Comparison of ENCODE assay signal across 34 cellular contexts in genomic region chr7:115574676-115575291, GRCh38.
"Had no signal": no experiment of that assay in that cellular context is flagged by ENCODE, and none has a peak within 500 bp of the region (broad histone marks: within the 10 kb centered on the region; RNA-seq: fewer than 3 reads in every experiment).

No MANE protein-coding gene starts in this region.

- H3K27ac ChIP-seq: ascending aorta, cardiac muscle cell, Peyer's patch, SJSA1 had no signal

- H3K27me3 ChIP-seq: ascending aorta, cardiac muscle cell, MG63, Peyer's patch, SJSA1 had no signal

- H3K9me3 ChIP-seq: ascending aorta, MG63, Peyer's patch, SJSA1, SK-N-SH had no signal

- H3K27me3 Mint-ChIP-seq: activated CD4-positive, alpha-beta T cell treated with anti-CD3 and anti-CD28 coated beads, Interleukin-2, amount 10 ng/mL, durations not matched to agents 7 days and 5 days; activated naive CD4-positive, alpha-beta T cell treated with anti-CD3 and anti-CD28 coated beads, Interleukin-2, amount 50 U/mL, for 24 hours; activated naive CD8-positive, alpha-beta T cell treated with anti-CD3 and anti-CD28 coated beads, Interleukin-2, amount 10 ng/mL, durations not matched to agents 7 days and 5 days; central memory CD8-positive, alpha-beta T cell had no signal

- DNase-seq: activated CD4-positive, alpha-beta T cell treated with anti-CD3 and anti-CD28 coated beads for 36 hours; activated CD4-positive, alpha-beta T cell treated with anti-CD3 and anti-CD28 coated beads, Interleukin-2, amount 10 ng/mL, durations not matched to agents 7 days and 5 days; activated CD4-positive, alpha-beta T cell treated with anti-CD3 and anti-CD28 coated beads, Interleukin-2, amount 50 U/mL, for 48 hours; activated CD8-positive, alpha-beta T cell treated with anti-CD3 and anti-CD28 coated beads, Interleukin-2, amount 10 ng/mL, durations not matched to agents 7 days and 5 days; activated gamma-delta T cell; activated naive CD4-positive, alpha-beta T cell treated with Interleukin-2 at 50 U/mL for 16 hours; activated naive CD8-positive, alpha-beta T cell treated with anti-CD3 and anti-CD28 coated beads, Interleukin-2, amount 10 ng/mL, durations not matched to agents 7 days and 5 days; activated T-cell treated with anti-CD3 and anti-CD28 coated beads, Interleukin-2, amount 50 U/mL, for 24 hours; amygdala; Karpas-422; MG63; NCI-H1048; NCI-H1105 treated with DMSO at 0.1 percent for 48 hours; NCI-H1436; NCI-H1694; NCI-H1930; NCI-H2081 treated with DMSO at 0.1 percent for 48 hours; NCI-H2171; NCI-H510A; NK-92 treated with Interleukin-12 subunit alpha and Interleukin-12 subunit beta, amount 100 ng/mL, for 24 hours; PC-3; Peyer's patch; RPMI8226; SHP77 treated with DMSO at 0.1 percent for 48 hours; SK-N-SH had no signal

- H3K36me3 Mint-ChIP-seq: activated naive CD4-positive, alpha-beta T cell treated with anti-CD3 and anti-CD28 coated beads, Interleukin-2, amount 50 U/mL, for 24 hours; activated naive CD8-positive, alpha-beta T cell treated with anti-CD3 and anti-CD28 coated beads, Interleukin-2, amount 10 ng/mL, durations not matched to agents 7 days and 5 days had no signal

- H3K36me3 ChIP-seq: ascending aorta, cardiac muscle cell, MG63, Peyer's patch, SJSA1 had no signal

- H3K9me3 Mint-ChIP-seq: activated CD4-positive, alpha-beta T cell treated with anti-CD3 and anti-CD28 coated beads, Interleukin-2, amount 10 ng/mL, durations not matched to agents 7 days and 5 days; activated naive CD4-positive, alpha-beta T cell treated with anti-CD3 and anti-CD28 coated beads, Interleukin-2, amount 50 U/mL, for 24 hours; activated naive CD8-positive, alpha-beta T cell treated with anti-CD3 and anti-CD28 coated beads, Interleukin-2, amount 10 ng/mL, durations not matched to agents 7 days and 5 days; activated T-cell treated with anti-CD3 and anti-CD28 coated beads, Interleukin-2, amount 50 U/mL, for 24 hours; activated T-helper 2 cell treated with anti-CD3 and anti-CD28 coated beads, Interferon-gamma antibody, Interleukin-2, Interleukin-4, amounts not matched to agents 10 μg/mL and 5 μg/mL and 100 μg/mL, durations not matched to agents 14 hours and 24 hours and 36 hours; central memory CD8-positive, alpha-beta T cell; T-helper 1 cell treated with Interleukin-12 subunit alpha and Interleukin-12 subunit beta and Interleukin-4 antibody, amounts not matched to agents 30 μg/mL and 1 μg/mL, for 36 hours; T-helper 2 cell treated with Interferon-gamma antibody and Interleukin-4, amounts not matched to agents 5 μg/mL and 100 μg/mL, for 36 hours had no signal

- H3K4me3 ChIP-seq: ascending aorta, cardiac muscle cell, MG63, Peyer's patch, SJSA1 had no signal

- H3K9ac ChIP-seq: SK-N-SH had no signal

- H3K4me1 Mint-ChIP-seq: activated CD4-positive, alpha-beta T cell treated with anti-CD3 and anti-CD28 coated beads for 36 hours; activated CD4-positive, alpha-beta T cell treated with anti-CD3 and anti-CD28 coated beads, Interleukin-2, amount 10 ng/mL, durations not matched to agents 7 days and 5 days; activated naive CD4-positive, alpha-beta T cell treated with anti-CD3 and anti-CD28 coated beads, Interleukin-2, amount 50 U/mL, for 24 hours; activated naive CD8-positive, alpha-beta T cell treated with anti-CD3 and anti-CD28 coated beads, Interleukin-2, amount 10 ng/mL, durations not matched to agents 7 days and 5 days; central memory CD8-positive, alpha-beta T cell had no signal

- H3K4me3 Mint-ChIP-seq: activated CD4-positive, alpha-beta T cell treated with anti-CD3 and anti-CD28 coated beads for 36 hours; activated CD4-positive, alpha-beta T cell treated with anti-CD3 and anti-CD28 coated beads, Interleukin-2, amount 10 ng/mL, durations not matched to agents 7 days and 5 days; activated CD8-positive, alpha-beta T cell treated with anti-CD3 and anti-CD28 coated beads, Interleukin-2, amount 10 ng/mL, durations not matched to agents 7 days and 5 days; activated naive CD4-positive, alpha-beta T cell treated with anti-CD3 and anti-CD28 coated beads, Interleukin-2, amount 50 U/mL, for 24 hours; activated naive CD8-positive, alpha-beta T cell treated with anti-CD3 and anti-CD28 coated beads, Interleukin-2, amount 10 ng/mL, durations not matched to agents 7 days and 5 days; activated T-cell treated with anti-CD3 and anti-CD28 coated beads, Interleukin-2, amount 50 U/mL, for 24 hours; central memory CD8-positive, alpha-beta T cell; T-helper 1 cell treated with Interleukin-12 subunit alpha and Interleukin-12 subunit beta and Interleukin-4 antibody, amounts not matched to agents 30 μg/mL and 1 μg/mL, for 36 hours; T-helper 2 cell treated with Interferon-gamma antibody and Interleukin-4, amounts not matched to agents 5 μg/mL and 100 μg/mL, for 36 hours had no signal

- H3K4me2 ChIP-seq: SK-N-SH had no signal

- H3K27ac Mint-ChIP-seq: activated CD4-positive, alpha-beta T cell treated with anti-CD3 and anti-CD28 coated beads for 36 hours; activated CD4-positive, alpha-beta T cell treated with anti-CD3 and anti-CD28 coated beads, Interleukin-2, amount 10 ng/mL, durations not matched to agents 7 days and 5 days; activated CD8-positive, alpha-beta T cell treated with anti-CD3 and anti-CD28 coated beads, Interleukin-2, amount 10 ng/mL, durations not matched to agents 7 days and 5 days; activated naive CD4-positive, alpha-beta T cell treated with anti-CD3 and anti-CD28 coated beads, Interleukin-2, amount 50 U/mL, for 24 hours; activated naive CD8-positive, alpha-beta T cell treated with anti-CD3 and anti-CD28 coated beads, Interleukin-2, amount 10 ng/mL, durations not matched to agents 7 days and 5 days; activated T-cell treated with anti-CD3 and anti-CD28 coated beads, Interleukin-2, amount 50 U/mL, for 24 hours; activated T-helper 2 cell treated with anti-CD3 and anti-CD28 coated beads, Interferon-gamma antibody, Interleukin-2, Interleukin-4, amounts not matched to agents 10 μg/mL and 5 μg/mL and 100 μg/mL, durations not matched to agents 14 hours and 24 hours and 36 hours; T-helper 1 cell treated with Interleukin-12 subunit alpha and Interleukin-12 subunit beta and Interleukin-4 antibody, amounts not matched to agents 30 μg/mL and 1 μg/mL, for 36 hours; T-helper 2 cell treated with Interferon-gamma antibody and Interleukin-4, amounts not matched to agents 5 μg/mL and 100 μg/mL, for 36 hours had no signal

- ATAC-seq: activated CD4-positive, alpha-beta T cell treated with anti-CD3 and anti-CD28 coated beads for 36 hours; activated CD4-positive, CD25-positive, alpha-beta regulatory T cell treated with anti-CD3 and anti-CD28 coated beads, Interleukin-2, amount 50 U/mL, for 24 hours; activated CD8-positive, alpha-beta T cell treated with anti-CD3 and anti-CD28 coated beads, Interleukin-2, amount 10 ng/mL, durations not matched to agents 7 days and 5 days; PC-3 had no signal

- H3K4me1 ChIP-seq: ascending aorta, Peyer's patch, SJSA1 had no signal
